ENCODE assay signal across 1 cellular context in genomic region chr1:23613191-23614126, GRCh38.
TF ChIP-seq lines count a peak whose summit lies in the region.

No MANE protein-coding gene starts in this region.

TF ChIP-seq in H1, 55 proteins besides CTCF, POLR2A, EP300 and RAD21:
- no peak for TF ChIP-seq CEBPB (IDR thresholded peaks at IDR 0.05; ENCODE audit: low read depth, low read length)
- no peak for TF ChIP-seq CHD1 (IDR thresholded peaks at IDR 0.05; ENCODE audit: low read depth, low read length)
- TF ChIP-seq EZH2 (IDR thresholded peaks at IDR 0.05; ENCODE audit: low read depth, low read length, severe bottlenecking), result no peak
